In the genomic region with DNA sequence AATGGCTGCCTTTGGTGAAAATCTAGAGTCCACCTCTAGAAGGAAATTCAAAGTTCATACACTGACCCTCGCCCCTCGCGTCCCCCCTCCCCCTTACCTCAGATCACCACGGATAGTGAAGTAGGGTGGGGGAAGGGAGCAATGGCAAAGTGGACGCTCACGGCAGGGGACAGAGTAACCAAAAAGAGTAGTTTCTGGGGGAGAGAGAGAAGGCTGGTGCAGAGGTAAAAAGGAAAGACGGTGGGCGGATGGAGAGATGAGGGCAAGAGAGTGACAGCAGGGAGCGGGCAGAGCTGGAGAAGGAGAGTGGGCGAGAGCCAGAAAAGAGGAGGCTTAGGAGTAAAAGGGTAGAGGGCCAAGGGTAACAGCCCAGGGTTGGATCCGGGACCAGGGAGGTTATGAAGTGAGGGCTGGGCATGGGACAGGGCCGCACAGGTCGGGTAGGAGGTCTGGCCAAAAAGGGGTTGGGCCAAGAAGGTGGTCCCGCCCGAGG, we compare ENCODE assay signal across 1 cellular context.
TF ChIP-seq lines count a peak whose summit lies in the region.

No MANE protein-coding gene starts in this region.

TF ChIP-seq in HepG2, 621 proteins besides CTCF, POLR2A, EP300 and RAD21 (continued from another document and continues in another):
- TF ChIP-seq, protein P1, sequence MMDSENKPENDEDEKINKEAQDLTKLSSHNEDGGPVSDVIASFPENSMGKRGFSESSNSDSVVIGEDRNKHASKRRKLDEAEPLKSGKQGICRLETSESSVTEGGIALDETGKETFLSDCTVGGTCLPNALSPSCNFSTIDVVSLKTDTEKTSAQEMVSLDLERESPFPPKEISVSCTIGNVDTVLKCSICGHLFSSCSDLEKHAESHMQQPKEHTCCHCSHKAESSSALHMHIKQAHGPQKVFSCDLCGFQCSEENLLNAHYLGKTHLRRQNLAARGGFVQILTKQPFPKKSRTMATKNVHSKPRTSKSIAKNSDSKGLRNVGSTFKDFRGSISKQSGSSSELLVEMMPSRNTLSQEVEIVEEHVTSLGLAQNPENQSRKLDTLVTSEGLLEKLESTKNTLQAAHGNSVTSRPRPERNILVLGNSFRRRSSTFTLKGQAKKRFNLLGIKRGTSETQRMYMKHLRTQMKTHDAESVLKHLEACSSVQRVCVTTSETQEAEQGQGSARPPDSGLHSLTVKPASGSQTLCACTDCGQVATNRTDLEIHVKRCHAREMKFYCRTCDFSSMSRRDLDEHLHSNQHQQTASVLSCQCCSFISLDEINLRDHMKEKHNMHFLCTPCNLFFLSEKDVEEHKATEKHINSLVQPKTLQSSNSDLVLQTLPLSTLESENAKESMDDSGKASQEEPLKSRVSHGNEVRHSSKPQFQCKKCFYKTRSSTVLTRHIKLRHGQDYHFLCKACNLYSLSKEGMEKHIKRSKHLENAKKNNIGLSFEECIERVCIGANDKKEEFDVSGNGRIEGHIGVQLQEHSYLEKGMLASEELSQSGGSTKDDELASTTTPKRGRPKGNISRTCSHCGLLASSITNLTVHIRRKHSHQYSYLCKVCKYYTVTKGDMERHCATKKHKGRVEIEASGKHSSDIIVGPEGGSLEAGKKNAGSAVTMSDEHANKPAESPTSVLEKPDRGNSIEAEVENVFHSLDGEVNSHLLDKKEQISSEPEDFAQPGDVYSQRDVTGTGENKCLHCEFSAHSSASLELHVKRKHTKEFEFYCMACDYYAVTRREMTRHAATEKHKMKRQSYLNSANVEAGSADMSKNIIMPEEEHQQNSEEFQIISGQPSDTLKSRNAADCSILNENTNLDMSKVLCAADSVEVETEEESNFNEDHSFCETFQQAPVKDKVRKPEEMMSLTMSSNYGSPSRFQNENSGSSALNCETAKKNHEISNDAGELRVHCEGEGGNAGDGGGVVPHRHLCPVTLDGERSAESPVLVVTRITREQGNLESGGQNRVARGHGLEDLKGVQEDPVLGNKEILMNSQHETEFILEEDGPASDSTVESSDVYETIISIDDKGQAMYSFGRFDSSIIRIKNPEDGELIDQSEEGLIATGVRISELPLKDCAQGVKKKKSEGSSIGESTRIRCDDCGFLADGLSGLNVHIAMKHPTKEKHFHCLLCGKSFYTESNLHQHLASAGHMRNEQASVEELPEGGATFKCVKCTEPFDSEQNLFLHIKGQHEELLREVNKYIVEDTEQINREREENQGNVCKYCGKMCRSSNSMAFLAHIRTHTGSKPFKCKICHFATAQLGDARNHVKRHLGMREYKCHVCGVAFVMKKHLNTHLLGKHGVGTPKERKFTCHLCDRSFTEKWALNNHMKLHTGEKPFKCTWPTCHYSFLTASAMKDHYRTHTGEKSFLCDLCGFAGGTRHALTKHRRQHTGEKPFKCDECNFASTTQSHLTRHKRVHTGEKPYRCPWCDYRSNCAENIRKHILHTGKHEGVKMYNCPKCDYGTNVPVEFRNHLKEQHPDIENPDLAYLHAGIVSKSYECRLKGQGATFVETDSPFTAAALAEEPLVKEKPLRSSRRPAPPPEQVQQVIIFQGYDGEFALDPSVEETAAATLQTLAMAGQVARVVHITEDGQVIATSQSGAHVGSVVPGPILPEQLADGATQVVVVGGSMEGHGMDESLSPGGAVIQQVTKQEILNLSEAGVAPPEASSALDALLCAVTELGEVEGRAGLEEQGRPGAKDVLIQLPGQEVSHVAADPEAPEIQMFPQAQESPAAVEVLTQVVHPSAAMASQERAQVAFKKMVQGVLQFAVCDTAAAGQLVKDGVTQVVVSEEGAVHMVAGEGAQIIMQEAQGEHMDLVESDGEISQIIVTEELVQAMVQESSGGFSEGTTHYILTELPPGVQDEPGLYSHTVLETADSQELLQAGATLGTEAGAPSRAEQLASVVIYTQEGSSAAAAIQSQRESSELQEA (CRISPR knock-in tag; IDR thresholded peaks at IDR 0.05; ENCODE audit: not compliant biosample characterization): peak; percentile 45
- TF ChIP-seq, protein P2, sequence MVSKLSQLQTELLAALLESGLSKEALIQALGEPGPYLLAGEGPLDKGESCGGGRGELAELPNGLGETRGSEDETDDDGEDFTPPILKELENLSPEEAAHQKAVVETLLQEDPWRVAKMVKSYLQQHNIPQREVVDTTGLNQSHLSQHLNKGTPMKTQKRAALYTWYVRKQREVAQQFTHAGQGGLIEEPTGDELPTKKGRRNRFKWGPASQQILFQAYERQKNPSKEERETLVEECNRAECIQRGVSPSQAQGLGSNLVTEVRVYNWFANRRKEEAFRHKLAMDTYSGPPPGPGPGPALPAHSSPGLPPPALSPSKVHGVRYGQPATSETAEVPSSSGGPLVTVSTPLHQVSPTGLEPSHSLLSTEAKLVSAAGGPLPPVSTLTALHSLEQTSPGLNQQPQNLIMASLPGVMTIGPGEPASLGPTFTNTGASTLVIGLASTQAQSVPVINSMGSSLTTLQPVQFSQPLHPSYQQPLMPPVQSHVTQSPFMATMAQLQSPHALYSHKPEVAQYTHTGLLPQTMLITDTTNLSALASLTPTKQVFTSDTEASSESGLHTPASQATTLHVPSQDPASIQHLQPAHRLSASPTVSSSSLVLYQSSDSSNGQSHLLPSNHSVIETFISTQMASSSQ (IDR thresholded peaks at IDR 0.05; ENCODE audit: low read depth): no peak
- TF ChIP-seq, protein P2 (CRISPR knock-in tag; IDR thresholded peaks at IDR 0.05; ENCODE audit: borderline replicate concordance): 0 out of 2 replicates have a peak, but pooled peaks have one; percentile 11
- TF ChIP-seq, protein P3, sequence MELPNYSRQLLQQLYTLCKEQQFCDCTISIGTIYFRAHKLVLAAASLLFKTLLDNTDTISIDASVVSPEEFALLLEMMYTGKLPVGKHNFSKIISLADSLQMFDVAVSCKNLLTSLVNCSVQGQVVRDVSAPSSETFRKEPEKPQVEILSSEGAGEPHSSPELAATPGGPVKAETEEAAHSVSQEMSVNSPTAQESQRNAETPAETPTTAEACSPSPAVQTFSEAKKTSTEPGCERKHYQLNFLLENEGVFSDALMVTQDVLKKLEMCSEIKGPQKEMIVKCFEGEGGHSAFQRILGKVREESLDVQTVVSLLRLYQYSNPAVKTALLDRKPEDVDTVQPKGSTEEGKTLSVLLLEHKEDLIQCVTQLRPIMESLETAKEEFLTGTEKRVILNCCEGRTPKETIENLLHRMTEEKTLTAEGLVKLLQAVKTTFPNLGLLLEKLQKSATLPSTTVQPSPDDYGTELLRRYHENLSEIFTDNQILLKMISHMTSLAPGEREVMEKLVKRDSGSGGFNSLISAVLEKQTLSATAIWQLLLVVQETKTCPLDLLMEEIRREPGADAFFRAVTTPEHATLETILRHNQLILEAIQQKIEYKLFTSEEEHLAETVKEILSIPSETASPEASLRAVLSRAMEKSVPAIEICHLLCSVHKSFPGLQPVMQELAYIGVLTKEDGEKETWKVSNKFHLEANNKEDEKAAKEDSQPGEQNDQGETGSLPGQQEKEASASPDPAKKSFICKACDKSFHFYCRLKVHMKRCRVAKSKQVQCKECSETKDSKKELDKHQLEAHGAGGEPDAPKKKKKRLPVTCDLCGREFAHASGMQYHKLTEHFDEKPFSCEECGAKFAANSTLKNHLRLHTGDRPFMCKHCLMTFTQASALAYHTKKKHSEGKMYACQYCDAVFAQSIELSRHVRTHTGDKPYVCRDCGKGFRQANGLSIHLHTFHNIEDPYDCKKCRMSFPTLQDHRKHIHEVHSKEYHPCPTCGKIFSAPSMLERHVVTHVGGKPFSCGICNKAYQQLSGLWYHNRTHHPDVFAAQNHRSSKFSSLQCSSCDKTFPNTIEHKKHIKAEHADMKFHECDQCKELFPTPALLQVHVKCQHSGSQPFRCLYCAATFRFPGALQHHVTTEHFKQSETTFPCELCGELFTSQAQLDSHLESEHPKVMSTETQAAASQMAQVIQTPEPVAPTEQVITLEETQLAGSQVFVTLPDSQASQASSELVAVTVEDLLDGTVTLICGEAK (IDR thresholded peaks at IDR 0.05): no peak
- TF ChIP-seq, protein P3 (CRISPR knock-in tag; IDR thresholded peaks at IDR 0.05): 0 out of 2 replicates have a peak, but pooled peaks have one; percentile 46
- TF ChIP-seq, protein P4, sequence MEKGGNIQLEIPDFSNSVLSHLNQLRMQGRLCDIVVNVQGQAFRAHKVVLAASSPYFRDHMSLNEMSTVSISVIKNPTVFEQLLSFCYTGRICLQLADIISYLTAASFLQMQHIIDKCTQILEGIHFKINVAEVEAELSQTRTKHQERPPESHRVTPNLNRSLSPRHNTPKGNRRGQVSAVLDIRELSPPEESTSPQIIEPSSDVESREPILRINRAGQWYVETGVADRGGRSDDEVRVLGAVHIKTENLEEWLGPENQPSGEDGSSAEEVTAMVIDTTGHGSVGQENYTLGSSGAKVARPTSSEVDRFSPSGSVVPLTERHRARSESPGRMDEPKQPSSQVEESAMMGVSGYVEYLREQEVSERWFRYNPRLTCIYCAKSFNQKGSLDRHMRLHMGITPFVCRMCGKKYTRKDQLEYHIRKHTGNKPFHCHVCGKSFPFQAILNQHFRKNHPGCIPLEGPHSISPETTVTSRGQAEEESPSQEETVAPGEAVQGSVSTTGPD (CRISPR knock-in tag; IDR thresholded peaks at IDR 0.05): 0 out of 2 replicates have a peak, but pooled peaks have one; percentile 17
- peak; percentile 45 for TF ChIP-seq YY1 (IDR thresholded peaks at IDR 0.05; ENCODE audit: insufficient read depth, insufficient replicate concordance, low read depth, low read length)
- TF ChIP-seq ZNF232 (CRISPR knock-in tag; IDR thresholded peaks at IDR 0.05; ENCODE audit: borderline replicate concordance): 0 out of 2 replicates have a peak, but pooled peaks have one; percentile 42
- no peak for TF ChIP-seq ATRX (CRISPR knock-in tag; IDR thresholded peaks at IDR 0.05; ENCODE audit: borderline replicate concordance)
- TF ChIP-seq ZNF605 (CRISPR knock-in tag; IDR thresholded peaks at IDR 0.05): peak; percentile 52
- 0 out of 2 replicates have a peak, but pooled peaks have one; percentile 38 for TF ChIP-seq RARG (CRISPR knock-in tag; IDR thresholded peaks at IDR 0.05; ENCODE audit: low read depth)
- TF ChIP-seq, protein P5, sequence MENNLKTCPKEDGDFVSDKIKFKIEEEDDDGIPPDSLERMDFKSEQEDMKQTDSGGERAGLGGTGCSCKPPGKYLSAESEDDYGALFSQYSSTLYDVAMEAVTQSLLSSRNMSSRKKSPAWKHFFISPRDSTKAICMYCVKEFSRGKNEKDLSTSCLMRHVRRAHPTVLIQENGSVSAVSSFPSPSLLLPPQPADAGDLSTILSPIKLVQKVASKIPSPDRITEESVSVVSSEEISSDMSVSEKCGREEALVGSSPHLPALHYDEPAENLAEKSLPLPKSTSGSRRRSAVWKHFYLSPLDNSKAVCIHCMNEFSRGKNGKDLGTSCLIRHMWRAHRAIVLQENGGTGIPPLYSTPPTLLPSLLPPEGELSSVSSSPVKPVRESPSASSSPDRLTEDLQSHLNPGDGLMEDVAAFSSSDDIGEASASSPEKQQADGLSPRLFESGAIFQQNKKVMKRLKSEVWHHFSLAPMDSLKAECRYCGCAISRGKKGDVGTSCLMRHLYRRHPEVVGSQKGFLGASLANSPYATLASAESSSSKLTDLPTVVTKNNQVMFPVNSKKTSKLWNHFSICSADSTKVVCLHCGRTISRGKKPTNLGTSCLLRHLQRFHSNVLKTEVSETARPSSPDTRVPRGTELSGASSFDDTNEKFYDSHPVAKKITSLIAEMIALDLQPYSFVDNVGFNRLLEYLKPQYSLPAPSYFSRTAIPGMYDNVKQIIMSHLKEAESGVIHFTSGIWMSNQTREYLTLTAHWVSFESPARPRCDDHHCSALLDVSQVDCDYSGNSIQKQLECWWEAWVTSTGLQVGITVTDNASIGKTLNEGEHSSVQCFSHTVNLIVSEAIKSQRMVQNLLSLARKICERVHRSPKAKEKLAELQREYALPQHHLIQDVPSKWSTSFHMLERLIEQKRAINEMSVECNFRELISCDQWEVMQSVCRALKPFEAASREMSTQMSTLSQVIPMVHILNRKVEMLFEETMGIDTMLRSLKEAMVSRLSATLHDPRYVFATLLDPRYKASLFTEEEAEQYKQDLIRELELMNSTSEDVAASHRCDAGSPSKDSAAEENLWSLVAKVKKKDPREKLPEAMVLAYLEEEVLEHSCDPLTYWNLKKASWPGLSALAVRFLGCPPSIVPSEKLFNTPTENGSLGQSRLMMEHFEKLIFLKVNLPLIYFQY (CRISPR knock-in tag; IDR thresholded peaks at IDR 0.05; ENCODE audit: borderline replicate concordance): no peak
- no peak for TF ChIP-seq ZBTB20 (CRISPR knock-in tag; IDR thresholded peaks at IDR 0.05; ENCODE audit: borderline replicate concordance, low read depth)
- no peak; the same call in 1 of the 2 replicates for TF ChIP-seq ZNF776 (CRISPR knock-in tag; IDR thresholded peaks at IDR 0.05)
- peak; percentile 24; the same call in 1 of the 2 replicates for TF ChIP-seq POGZ (CRISPR knock-in tag; IDR thresholded peaks at IDR 0.05)
- TF ChIP-seq ZNF616 (CRISPR knock-in tag; IDR thresholded peaks at IDR 0.05; ENCODE audit: low read depth): 0 out of 2 replicates have a peak, but pooled peaks have one; percentile 1
- TF ChIP-seq ZNF891 (CRISPR knock-in tag; IDR thresholded peaks at IDR 0.05): peak; percentile 75; the same call in 1 of the 2 replicates
- no peak for TF ChIP-seq ATAD3A (CRISPR knock-in tag; IDR thresholded peaks at IDR 0.05)
- peak; percentile 83 for TF ChIP-seq HNF4A (CRISPR knock-in tag; IDR thresholded peaks at IDR 0.05)
- TF ChIP-seq XRCC5 (optimal IDR thresholded peaks at IDR 0.05; ENCODE audit: low read length): peak; percentile 26
